In genomic region chr9:127418037-127418471, GRCh38 we compare ENCODE assay signal across 9 cellular contexts. TPM values are rescaled to one million over a fixed set of nuclear protein-coding genes. Genes with fewer than 3 reads are reported as not detected.
A peak's percentile ranks its signal among the peaks of the same experiment; 100 is the strongest.
DNase-seq lines count a peak whose midpoint lies in the region; ATAC-seq and TF ChIP-seq lines count a peak whose summit lies in the region.
"Had no signal": no experiment of that assay in that cellular context is flagged by ENCODE, and none has a peak within 500 bp of the region (broad histone marks: within the 10 kb centered on the region; RNA-seq: fewer than 3 reads in every experiment).

No MANE protein-coding gene starts in this region.

- H3K9me3 ChIP-seq in neuronal stem cell (replicated peaks in 1 of 2; ENCODE audit: control insufficient read depth in 2 of 2, insufficient read depth in 1 of 2, low read depth in 1 of 2, low read length in 2 of 2), result peaks cover 0 to 2% of the 10 kb centered on the region in 2 donors

- H3K36me3 Mint-ChIP-seq in MCF 10A (ENCODE audit: insufficient read depth, unreplicated experiment) (no peaks in the 10 kb centered on the region), natural killer cell (no peaks in the 10 kb centered on the region)

- no peak overlapping the region for H3K4me2 ChIP-seq in neuronal stem cell (ENCODE audit: insufficient read depth, low read length, poor library complexity, severe bottlenecking)

- no peak overlapping the region for H2AFZ ChIP-seq in neuronal stem cell (ENCODE audit: low read length)

- no peaks in the 10 kb centered on the region for H3K9me3 Mint-ChIP-seq in MCF 10A (ENCODE audit: unreplicated experiment)
- no peaks in the 10 kb centered on the region for H3K9me3 Mint-ChIP-seq in natural killer cell
- H3K9me3 Mint-ChIP-seq: T-helper 1 cell treated with Interleukin-12 subunit alpha and Interleukin-12 subunit beta and Interleukin-4 antibody, amounts not matched to agents 30 μg/mL and 1 μg/mL, for 36 hours had no signal

- no peak overlapping the region for H3K14ac ChIP-seq in neuronal stem cell (ENCODE audit: low read length)

- H2BK120ac ChIP-seq in neuronal stem cell (ENCODE audit: low read depth, low read length), result no peak overlapping the region

- no peak for TF ChIP-seq CTCF in MCF 10A (IDR thresholded peaks at IDR 0.05; ENCODE audit: unreplicated experiment)
- TF ChIP-seq CTCF in natural killer cell (IDR thresholded peaks at IDR 0.05), result peak; percentile 27

- no peak overlapping the region for H3K4ac ChIP-seq in neuronal stem cell (ENCODE audit: low read length)

- H3K4me3 Mint-ChIP-seq in MCF 10A (ENCODE audit: unreplicated experiment) (peak overlapping the region; percentile 33), natural killer cell (no peak overlapping the region)
- H3K4me3 Mint-ChIP-seq: T-helper 1 cell treated with Interleukin-12 subunit alpha and Interleukin-12 subunit beta and Interleukin-4 antibody, amounts not matched to agents 30 μg/mL and 1 μg/mL, for 36 hours had no signal

- no peak overlapping the region for H3K23ac ChIP-seq in neuronal stem cell (ENCODE audit: low read depth, low read length, poor library complexity)

- H3K27ac ChIP-seq in neuronal stem cell (replicated peaks; ENCODE audit: low read length), result no peak overlapping the region

- peaks cover 5 to 6% of the 10 kb centered on the region in 2 donors for H3K4me1 ChIP-seq in neuronal stem cell (ENCODE audit: control insufficient read depth in 2 of 2, insufficient read depth in 1 of 2, low read depth in 1 of 2, low read length in 2 of 2)

- no peak overlapping the region for H3K18ac ChIP-seq in neuronal stem cell (ENCODE audit: low read length)

- DNase-seq in NCI-H2196 (lab: John Stamatoyannopoulos, UW; ENCODE audit: unreplicated experiment), result peak; percentile 22
- no peak for DNase-seq in NCI-H2196 treated with DMSO at 0.1 percent for 48 hours (lab: John Stamatoyannopoulos, UW; ENCODE audit: unreplicated experiment)
- peak; percentile 65 for DNase-seq in RKO (ENCODE audit: low spot score)
- peak; percentile 14 for DNase-seq in MCF 10A (ENCODE audit: unreplicated experiment)
- DNase-seq in natural killer cell, result peak; percentile 43
- no peak for DNase-seq in neuronal stem cell (ENCODE audit: low spot score)

- H3K79me1 ChIP-seq in neuronal stem cell (ENCODE audit: low read depth, low read length), result no peaks in the 10 kb centered on the region

- ATAC-seq in natural killer cell (peak; percentile 82 to 95 (median 91)), GM18858 (IDR thresholded peaks at IDR 0.05; ENCODE audit: unreplicated experiment) (no peak), HG02852 (IDR thresholded peaks at IDR 0.05; ENCODE audit: unreplicated experiment) (no peak)

- no peak overlapping the region for H2BK15ac ChIP-seq in neuronal stem cell (ENCODE audit: low read length)

- H3K4me1 Mint-ChIP-seq in MCF 10A (ENCODE audit: insufficient read depth, unreplicated experiment) (peaks cover 36% of the 10 kb centered on the region), natural killer cell (peaks cover 10 to 26% of the 10 kb centered on the region in 2 donors)

- H3K27me3 ChIP-seq in neuronal stem cell (ENCODE audit: control insufficient read depth in 3 of 3, insufficient read depth in 3 of 3, low read depth in 1 of 3, low read length in 3 of 3), result no peaks in the 10 kb centered on the region

- CTCF ChIA-PET in MCF 10A (lab: Yijun Ruan, JAX), result no interaction called here

- H3K27me3 Mint-ChIP-seq in MCF 10A (ENCODE audit: insufficient read depth, unreplicated experiment), result no peaks in the 10 kb centered on the region
- H3K27me3 Mint-ChIP-seq in natural killer cell (ENCODE audit: low read depth in 2 of 2), result peaks cover 0 to 3% of the 10 kb centered on the region in 2 donors

- no CpG with 5 or more reads among the region's 12 CpGs for WGBS in neuronal stem cell (ENCODE audit: extremely low coverage in 2 of 2, insufficient read length in 2 of 2, insufficient replicate concordance in 1 of 2), 2 donors

- POLR2A ChIA-PET in MCF 10A (lab: Yijun Ruan, JAX), result interaction anchor here (0.6 to 1.6 kb wide), 2 partner anchors 19 to 210 kb away, joined by 3 to 7 read pairs; no protein-coding TSS in a partner anchor

- H3K36me3 ChIP-seq in neuronal stem cell (replicated peaks in 1 of 2; ENCODE audit: control insufficient read depth in 2 of 2, insufficient read depth in 2 of 2, low read length in 2 of 2), result no peaks in the 10 kb centered on the region

- H2BK5ac ChIP-seq in neuronal stem cell (ENCODE audit: low read length), result no peak overlapping the region

- no peak overlapping the region for H2AK5ac ChIP-seq in neuronal stem cell (ENCODE audit: low read depth, low read length)

- H4K8ac ChIP-seq in neuronal stem cell (ENCODE audit: low read depth, low read length), result no peak overlapping the region

- H4K91ac ChIP-seq in neuronal stem cell (ENCODE audit: low read depth, low read length, poor library complexity), result no peak overlapping the region

- no peak overlapping the region for H3K9ac ChIP-seq in neuronal stem cell (ENCODE audit: low read depth, low read length, poor library complexity)

- intact Hi-C loops in MCF 10A (cut with micrococcal nuclease) (no loop called here), natural killer cell (cut with micrococcal nuclease) (no loop called here)

- no peak overlapping the region for H2BK12ac ChIP-seq in neuronal stem cell (ENCODE audit: low read length)

- no peak overlapping the region for H3K4me3 ChIP-seq in neuronal stem cell (ENCODE audit: low read length in 2 of 2)

- BruUV-seq in MCF 10A (replicated peaks; lab: Mats Ljungman, UMichigan), result no TSS peak

- no peak overlapping the region for H3K27ac Mint-ChIP-seq in MCF 10A (ENCODE audit: low read depth, unreplicated experiment)
- H3K27ac Mint-ChIP-seq in natural killer cell, result peak overlapping the region in 1 of 2 donors; percentile 16
- H3K27ac Mint-ChIP-seq: T-helper 1 cell treated with Interleukin-12 subunit alpha and Interleukin-12 subunit beta and Interleukin-4 antibody, amounts not matched to agents 30 μg/mL and 1 μg/mL, for 36 hours had no signal

RNA-seq across cellular contexts. Expression of gene ZNF79, which starts 6.1 kb away (rescaled TPM):
- 7.9 and 9.3 TPM in 2 replicates for total RNA-seq in MCF 10A (2022)
- total RNA-seq in natural killer cell, result 10 to 100 TPM; 13.8 to 16.1 (median 14.2) TPM
- 3.2 TPM for polyA plus RNA-seq in neuronal stem cell (2013, experiment 1 of 2)
- 3.3 TPM for polyA plus RNA-seq in neuronal stem cell (2013, experiment 2 of 2)

RNA-seq across cellular contexts. Expression of gene SLC2A8, which starts 21.1 kb away (rescaled TPM):
- 13.7 and 14.0 TPM in 2 replicates for total RNA-seq in MCF 10A (2022)
- total RNA-seq in natural killer cell, result 10 to 100 TPM; 21.1 to 30.6 (median 30.0) TPM
- polyA plus RNA-seq in neuronal stem cell (2013, experiment 1 of 2), result 10.9 TPM
- polyA plus RNA-seq in neuronal stem cell (2013, experiment 2 of 2), result 10.8 TPM

RNA-seq across cellular contexts. Expression of gene RPL12, which starts 33.2 kb away (rescaled TPM):
- total RNA-seq in MCF 10A (2022) (3,086 and 3,252 TPM in 2 replicates), natural killer cell (100 to 1,000 TPM; 561 to 770 (median 724) TPM)
- 3,244 TPM for polyA plus RNA-seq in neuronal stem cell (2013, experiment 1 of 2)
- polyA plus RNA-seq in neuronal stem cell (2013, experiment 2 of 2), result 3,233 TPM

RNA-seq across cellular contexts. Expression of gene LRSAM1, which starts 33.3 kb away (rescaled TPM):
- 23.5 and 26.2 TPM in 2 replicates for total RNA-seq in MCF 10A (2022)
- 10 to 100 TPM; 17.4 to 24.6 (median 20.7) TPM for total RNA-seq in natural killer cell
- polyA plus RNA-seq in neuronal stem cell (2013, experiment 1 of 2), result 7.6 TPM
- 7.2 TPM for polyA plus RNA-seq in neuronal stem cell (2013, experiment 2 of 2)

Comparison
In these comparisons a context has a peak if more than half of its experiments do, and no peak if none do; other contexts are left out.
1. DNase-seq: peak in NCI-H2196 (single experiment), RKO (single experiment), MCF 10A (single experiment) and natural killer cell (single experiment); none in NCI-H2196 treated with DMSO at 0.1 percent for 48 hours (single experiment) and neuronal stem cell (single experiment).
2. ATAC-seq: peak in natural killer cell (3 of 3); none in GM18858 (single experiment) and HG02852 (single experiment).